ENCODE assay signal across 13 cellular contexts in the genomic region with DNA sequence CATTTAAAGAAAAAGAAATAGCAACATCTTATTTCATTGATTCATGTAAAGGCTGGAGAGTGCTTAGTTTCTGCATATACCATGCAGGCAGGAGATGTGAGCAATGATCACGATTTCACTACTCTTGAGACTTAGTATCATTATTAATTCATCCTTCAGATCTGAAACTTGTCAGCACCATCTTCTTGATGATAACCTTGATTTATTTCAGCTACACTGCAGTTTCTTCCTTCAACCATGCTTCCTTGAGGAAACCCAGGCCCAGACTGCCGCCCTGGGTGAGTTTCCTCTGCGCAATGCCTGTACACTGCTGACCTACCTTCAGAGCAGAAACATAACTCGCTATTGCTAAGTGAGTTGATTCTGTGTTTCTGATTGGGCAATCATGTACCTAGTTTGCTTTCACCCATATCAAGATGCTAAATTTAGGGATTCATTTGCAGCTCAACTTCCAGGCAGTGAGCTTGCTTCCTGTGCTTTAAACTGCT. TPM values are rescaled to one million over a fixed set of nuclear protein-coding genes. Genes with fewer than 3 reads are reported as not detected.
DNase-seq lines count a peak whose midpoint lies in the region; ATAC-seq and TF ChIP-seq lines count a peak whose summit lies in the region.
"Had no signal": no experiment of that assay in that cellular context is flagged by ENCODE, and none has a peak within 500 bp of the region (broad histone marks: within the 10 kb centered on the region; RNA-seq: fewer than 3 reads in every experiment).

No MANE protein-coding gene starts in this region.

- no peaks in the 10 kb centered on the region for H3K9me3 Mint-ChIP-seq in Calu3 (ENCODE audit: low read depth, unreplicated experiment)
- H3K9me3 Mint-ChIP-seq in IgD-negative memory B cell, result no peaks in the 10 kb centered on the region
- H3K9me3 Mint-ChIP-seq in endodermal cell, result no peaks in the 10 kb centered on the region
- H3K9me3 Mint-ChIP-seq: activated naive CD8-positive, alpha-beta T cell treated with anti-CD3 and anti-CD28 coated beads, Interleukin-2, amount 10 ng/mL, durations not matched to agents 7 days and 5 days; nephron progenitor cell had no signal

- H3K27ac Mint-ChIP-seq in Calu3 (ENCODE audit: unreplicated experiment) (peak overlapping the region; percentile 88), IgD-negative memory B cell (peak overlapping the region; percentile 12 to 99 (median 91)), endodermal cell (no peak overlapping the region)
- H3K27ac Mint-ChIP-seq: activated naive CD8-positive, alpha-beta T cell treated with anti-CD3 and anti-CD28 coated beads, Interleukin-2, amount 10 ng/mL, durations not matched to agents 7 days and 5 days; nephron progenitor cell had no signal

- no peaks in the 10 kb centered on the region for H3K27me3 ChIP-seq in endodermal cell (ENCODE audit: control insufficient read depth, insufficient read depth, low read length, poor library complexity, severe bottlenecking)
- H3K27me3 ChIP-seq: SJSA1 had no signal

- H3K4me3 Mint-ChIP-seq in Calu3 (ENCODE audit: low read depth, unreplicated experiment), result peak overlapping the region; percentile 11
- H3K4me3 Mint-ChIP-seq in IgD-negative memory B cell, result peak overlapping the region in 3 of 4 donors; percentile 69 to 91 (median 88)
- H3K4me3 Mint-ChIP-seq in endodermal cell, result no peak overlapping the region
- H3K4me3 Mint-ChIP-seq: activated naive CD8-positive, alpha-beta T cell treated with anti-CD3 and anti-CD28 coated beads, Interleukin-2, amount 10 ng/mL, durations not matched to agents 7 days and 5 days; nephron progenitor cell had no signal

- no peak overlapping the region for H3K9ac ChIP-seq in endodermal cell (ENCODE audit: extremely low read depth, low read length, poor library complexity, severe bottlenecking)

- intact Hi-C loops in Calu3 (cut with micrococcal nuclease; ENCODE audit: unreplicated experiment) (no loop called here), Right ventricle myocardium superior (cut with DNase I) (no loop called here)

- H3K36me3 Mint-ChIP-seq in Calu3 (ENCODE audit: insufficient read depth, unreplicated experiment) (peaks cover 6% of the 10 kb centered on the region), IgD-negative memory B cell (peaks cover 5% of the 10 kb centered on the region), endodermal cell (ENCODE audit: low read depth) (no peaks in the 10 kb centered on the region)
- H3K36me3 Mint-ChIP-seq: activated naive CD8-positive, alpha-beta T cell treated with anti-CD3 and anti-CD28 coated beads, Interleukin-2, amount 10 ng/mL, durations not matched to agents 7 days and 5 days had no signal

- H3K4me3 ChIP-seq in foreskin fibroblast (ENCODE audit: low read depth in 1 of 2, low read length in 2 of 2) (no peak overlapping the region), endodermal cell (ENCODE audit: low read length) (no peak overlapping the region)
- H3K4me3 ChIP-seq: SJSA1 had no signal

- no peaks in the 10 kb centered on the region for H3K36me3 ChIP-seq in endodermal cell (ENCODE audit: control insufficient read depth, insufficient read depth, low read length)
- H3K36me3 ChIP-seq: SJSA1 had no signal

- ATAC-seq in GM19452 (IDR thresholded peaks at IDR 0.05; ENCODE audit: unreplicated experiment), result peak; percentile 64
- peak; percentile 82 for ATAC-seq in Right ventricle myocardium superior (ENCODE audit: poor library complexity)

- H3K4me1 Mint-ChIP-seq in Calu3 (ENCODE audit: low read depth, unreplicated experiment) (peaks cover 44% of the 10 kb centered on the region), IgD-negative memory B cell (peaks cover 14 to 45% (median 20%) of the 10 kb centered on the region in 3 donors), endodermal cell (no peaks in the 10 kb centered on the region)
- H3K4me1 Mint-ChIP-seq: activated naive CD8-positive, alpha-beta T cell treated with anti-CD3 and anti-CD28 coated beads, Interleukin-2, amount 10 ng/mL, durations not matched to agents 7 days and 5 days had no signal

- BruUV-seq in Calu3 (replicated peaks; lab: Mats Ljungman, UMichigan), result TSS peak; percentile 67

- H3K27me3 Mint-ChIP-seq in Calu3 (ENCODE audit: unreplicated experiment) (no peaks in the 10 kb centered on the region), IgD-negative memory B cell (no peaks in the 10 kb centered on the region), endodermal cell (ENCODE audit: insufficient read depth) (no peaks in the 10 kb centered on the region)

- DNase-seq in Calu3 (no peak), Right ventricle myocardium superior (no peak), foreskin fibroblast (no peak), dedifferentiated amniotic fluid mesenchymal stem cell (ENCODE audit: extremely low spot score) (no peak), endodermal cell (no peak), T-helper 9 cell (no peak)
- DNase-seq: activated naive CD8-positive, alpha-beta T cell treated with anti-CD3 and anti-CD28 coated beads, Interleukin-2, amount 10 ng/mL, durations not matched to agents 7 days and 5 days; NCI-H345; nephron progenitor cell had no signal

- CTCF ChIA-PET in Calu3 (lab: Charles Lee), result interaction anchor here (0.9 kb wide), 1 partner anchor 13 kb away, joined by 3 read pairs; the partner anchor contains the start of gene BCL10

- no peaks in the 10 kb centered on the region for H3K4me1 ChIP-seq in endodermal cell (ENCODE audit: control insufficient read depth, insufficient read depth, low read length)

- WGBS in endodermal cell (ENCODE audit: insufficient coverage in 1 of 2, insufficient read length in 1 of 2), 2 experiments, result 90 to 100% methylated on average over 3 to 4 of the region's 4 CpGs

- no peak overlapping the region for H3K27ac ChIP-seq in endodermal cell (ENCODE audit: low read depth, low read length)
- H3K27ac ChIP-seq: C4-2B, SJSA1 had no signal

- TF ChIP-seq CTCF in Calu3 (IDR thresholded peaks at IDR 0.05; ENCODE audit: unreplicated experiment) (no peak), foreskin fibroblast (IDR thresholded peaks at IDR 0.05; ENCODE audit: low read depth, low read length) (no peak), endodermal cell (conservative IDR thresholded peaks at IDR 0.05) (no peak)

- H3K9me3 ChIP-seq in endodermal cell (ENCODE audit: control insufficient read depth, low read length), result no peaks in the 10 kb centered on the region
- H3K9me3 ChIP-seq: SJSA1 had no signal

RNA-seq across cellular contexts. Expression of gene BCL10, which starts 13.5 kb away (rescaled TPM):
- 57.7 and 59.1 TPM in 2 replicates for total RNA-seq in Calu3 (2022)
- 47.0 TPM for polyA plus RNA-seq in IgD-negative memory B cell
- 7.9 TPM for total RNA-seq in Right ventricle myocardium superior
- total RNA-seq in endodermal cell, result 10 to 100 TPM; 21.3 to 22.6 TPM
- 14.9 TPM for polyA plus RNA-seq in endodermal cell (2013, experiment 1 of 2)
- polyA plus RNA-seq in endodermal cell (2013, experiment 2 of 2), result 17.3 TPM

RNA-seq across cellular contexts. Expression of gene C1orf52, which starts 30.4 kb away (rescaled TPM):
- 29.7 TPM in 2 replicates for total RNA-seq in Calu3 (2022)
- 22.3 TPM for polyA plus RNA-seq in IgD-negative memory B cell
- total RNA-seq in Right ventricle myocardium superior, result 17.8 TPM
- 10 to 100 TPM; 41.0 to 42.9 TPM for total RNA-seq in endodermal cell
- polyA plus RNA-seq in endodermal cell (2013, experiment 1 of 2), result 41.1 TPM
- polyA plus RNA-seq in endodermal cell (2013, experiment 2 of 2), result 41.1 TPM
